Comparison of ENCODE assay signal across 8 cellular contexts in genomic region chr10:90872648-90873020, GRCh38. TPM values are rescaled to one million over a fixed set of nuclear protein-coding genes. Genes with fewer than 3 reads are reported as not detected.
A peak's percentile ranks its signal among the peaks of the same experiment; 100 is the strongest.
DNase-seq lines count a peak whose midpoint lies in the region; ATAC-seq and TF ChIP-seq lines count a peak whose summit lies in the region.

No MANE protein-coding gene starts in this region.

- H3K4me1 Mint-ChIP-seq in activated CD4-positive, alpha-beta T cell treated with anti-CD3 and anti-CD28 coated beads, Interleukin-2, amount 10 ng/mL, durations not matched to agents 7 days and 5 days, result peaks cover 38% of the 10 kb centered on the region
- H3K4me1 Mint-ChIP-seq in activated CD4-positive, alpha-beta memory T cell treated with anti-CD3 and anti-CD28 coated beads, Interleukin-2, amount 10 ng/mL, durations not matched to agents 7 days and 5 days, result peaks cover 33% of the 10 kb centered on the region

- H3K36me3 ChIP-seq in testis (ENCODE audit: low read depth, missing control alignments), result no peaks in the 10 kb centered on the region

- 12% methylated on average over 8 of the region's 8 CpGs for WGBS in testis, 2 donors

- H3K4me3 Mint-ChIP-seq in activated CD4-positive, alpha-beta T cell treated with anti-CD3 and anti-CD28 coated beads, Interleukin-2, amount 10 ng/mL, durations not matched to agents 7 days and 5 days, result peak overlapping the region; percentile 97
- peak overlapping the region; percentile 95 for H3K4me3 Mint-ChIP-seq in activated CD4-positive, alpha-beta memory T cell treated with anti-CD3 and anti-CD28 coated beads, Interleukin-2, amount 10 ng/mL, durations not matched to agents 7 days and 5 days

- TF ChIP-seq POLR2A in testis (IDR thresholded peaks at IDR 0.05), result no peak

- H3K9me3 ChIP-seq in iPS-18c (ENCODE audit: control insufficient read depth, insufficient read depth, low read length) (no peaks in the 10 kb centered on the region), testis (no peaks in the 10 kb centered on the region)

- no peak for DNase-seq in activated CD4-positive, alpha-beta T cell treated with anti-CD3 and anti-CD28 coated beads, Interleukin-2, amount 10 ng/mL, durations not matched to agents 7 days and 5 days
- DNase-seq in activated CD4-positive, alpha-beta T cell treated with anti-CD3 and anti-CD28 coated beads, Interleukin-2, amount 50 U/mL, for 4 hours, result no peak
- DNase-seq in activated CD4-positive, alpha-beta memory T cell treated with anti-CD3 and anti-CD28 coated beads, Interleukin-2, amount 10 ng/mL, durations not matched to agents 7 days and 5 days, result peak; percentile 27
- DNase-seq in testis (no peak), cortex of kidney (lab: John Stamatoyannopoulos, UW) (no peak)

- H3K36me3 Mint-ChIP-seq in activated CD4-positive, alpha-beta T cell treated with anti-CD3 and anti-CD28 coated beads, Interleukin-2, amount 10 ng/mL, durations not matched to agents 7 days and 5 days (ENCODE audit: low read depth), result peaks cover 16% of the 10 kb centered on the region
- peaks cover 12% of the 10 kb centered on the region for H3K36me3 Mint-ChIP-seq in activated CD4-positive, alpha-beta memory T cell treated with anti-CD3 and anti-CD28 coated beads, Interleukin-2, amount 10 ng/mL, durations not matched to agents 7 days and 5 days (ENCODE audit: low read depth)

- H3K4me1 ChIP-seq in testis, result peaks cover 5% of the 10 kb centered on the region

- peaks cover 6% of the 10 kb centered on the region for H3K9me3 Mint-ChIP-seq in activated CD4-positive, alpha-beta T cell treated with anti-CD3 and anti-CD28 coated beads, Interleukin-2, amount 10 ng/mL, durations not matched to agents 7 days and 5 days
- peaks cover 8% of the 10 kb centered on the region for H3K9me3 Mint-ChIP-seq in activated CD4-positive, alpha-beta memory T cell treated with anti-CD3 and anti-CD28 coated beads, Interleukin-2, amount 10 ng/mL, durations not matched to agents 7 days and 5 days

- H3K4me3 ChIP-seq in iPS-18c (ENCODE audit: insufficient read depth, low read depth, low read length) (peak overlapping the region; percentile 99), testis (peak overlapping the region; percentile 83)

- CTCF ChIA-PET in activated CD4-positive, alpha-beta T cell treated with anti-CD3 and anti-CD28 coated beads, Interleukin-2, amount 10 ng/mL, durations not matched to agents 7 days and 5 days (lab: Charles Lee), result interaction anchor here (1.3 to 1.5 kb wide), 4 partner anchors 20 to 39 kb away, joined by 3 to 4 read pairs (median 3); no protein-coding TSS in a partner anchor
- CTCF ChIA-PET in activated CD4-positive, alpha-beta memory T cell treated with anti-CD3 and anti-CD28 coated beads, Interleukin-2, amount 10 ng/mL, durations not matched to agents 7 days and 5 days (lab: Charles Lee), result interaction anchor here (0.7 to 1.8 kb wide), 4 partner anchors 10 to 378 kb away, joined by 3 to 4 read pairs (median 4); no protein-coding TSS in a partner anchor

- H3K27ac ChIP-seq in testis, result peak overlapping the region in 1 of 2 donors; percentile 78

- no peaks in the 10 kb centered on the region for H3K27me3 ChIP-seq in testis

- intact Hi-C loops in testis (cut with DNase I; ENCODE audit: low total_unique reads), result no loop called here

- H3K27ac Mint-ChIP-seq in activated CD4-positive, alpha-beta T cell treated with anti-CD3 and anti-CD28 coated beads, Interleukin-2, amount 10 ng/mL, durations not matched to agents 7 days and 5 days, result peak overlapping the region; percentile 94
- H3K27ac Mint-ChIP-seq in activated CD4-positive, alpha-beta memory T cell treated with anti-CD3 and anti-CD28 coated beads, Interleukin-2, amount 10 ng/mL, durations not matched to agents 7 days and 5 days, result peak overlapping the region; percentile 83

- H3K27me3 Mint-ChIP-seq in activated CD4-positive, alpha-beta T cell treated with anti-CD3 and anti-CD28 coated beads, Interleukin-2, amount 10 ng/mL, durations not matched to agents 7 days and 5 days, result peaks cover 20% of the 10 kb centered on the region
- H3K27me3 Mint-ChIP-seq in activated CD4-positive, alpha-beta memory T cell treated with anti-CD3 and anti-CD28 coated beads, Interleukin-2, amount 10 ng/mL, durations not matched to agents 7 days and 5 days, result peaks cover 13% of the 10 kb centered on the region

- no peak for ATAC-seq in HG03521 (IDR thresholded peaks at IDR 0.05; ENCODE audit: unreplicated experiment)
- ATAC-seq in GM18861 (IDR thresholded peaks at IDR 0.05; ENCODE audit: unreplicated experiment), result no peak

- POLR2A ChIA-PET in activated CD4-positive, alpha-beta T cell treated with anti-CD3 and anti-CD28 coated beads, Interleukin-2, amount 10 ng/mL, durations not matched to agents 7 days and 5 days (lab: Charles Lee), result no interaction called here
- POLR2A ChIA-PET in activated CD4-positive, alpha-beta memory T cell treated with anti-CD3 and anti-CD28 coated beads, Interleukin-2, amount 10 ng/mL, durations not matched to agents 7 days and 5 days (lab: Charles Lee), result interaction anchor here (0.9 to 2.7 kb wide), 14 partner anchors 9 to 1171 kb away, joined by 3 to 13 read pairs (median 4); partner anchors contain the start of genes HTR7 and KIF20B

- no peak for TF ChIP-seq CTCF in testis (IDR thresholded peaks at IDR 0.05)

RNA-seq across cellular contexts. Expression of gene RPP30, which starts 0.9 kb away (rescaled TPM):
- 10 to 100 TPM; 48.9 to 60.2 TPM for total RNA-seq in activated CD4-positive, alpha-beta T cell treated with anti-CD3 and anti-CD28 coated beads, Interleukin-2, amount 10 ng/mL, durations not matched to agents 7 days and 5 days
- total RNA-seq in activated CD4-positive, alpha-beta memory T cell treated with anti-CD3 and anti-CD28 coated beads, Interleukin-2, amount 10 ng/mL, durations not matched to agents 7 days and 5 days, result 10 to 100 TPM; 45.5 to 53.9 TPM
- total RNA-seq in testis, result 10 to 100 TPM; 55.7 to 57.5 TPM
- 62.6 TPM for polyA plus RNA-seq in testis (ENCODE audit: insufficient read depth, low read depth, low replicate concordance)

RNA-seq across cellular contexts. Expression of gene HTR7, which starts 14.8 kb away (rescaled TPM):
- not detected for total RNA-seq in activated CD4-positive, alpha-beta T cell treated with anti-CD3 and anti-CD28 coated beads, Interleukin-2, amount 10 ng/mL, durations not matched to agents 7 days and 5 days
- under 1 TPM in 1 of 2 experiments, not detected in 1; 0.08 TPM for total RNA-seq in activated CD4-positive, alpha-beta memory T cell treated with anti-CD3 and anti-CD28 coated beads, Interleukin-2, amount 10 ng/mL, durations not matched to agents 7 days and 5 days
- total RNA-seq in testis, result 1 to 10 TPM; 8.3 to 9.4 TPM
- polyA plus RNA-seq in testis (ENCODE audit: insufficient read depth, low read depth, low replicate concordance), result 26.2 TPM

RNA-seq across cellular contexts. Expression of gene ANKRD1, which starts 48.3 kb away (rescaled TPM):
- not detected for total RNA-seq in activated CD4-positive, alpha-beta T cell treated with anti-CD3 and anti-CD28 coated beads, Interleukin-2, amount 10 ng/mL, durations not matched to agents 7 days and 5 days
- not detected for total RNA-seq in activated CD4-positive, alpha-beta memory T cell treated with anti-CD3 and anti-CD28 coated beads, Interleukin-2, amount 10 ng/mL, durations not matched to agents 7 days and 5 days
- total RNA-seq in testis, result under 1 TPM in 1 of 2 donors, not detected in 1; 0.19 TPM
- 2.1 TPM for polyA plus RNA-seq in testis (ENCODE audit: insufficient read depth, low read depth, low replicate concordance)

Comparison
In these comparisons a context has a peak if more than half of its experiments do, and no peak if none do; other contexts are left out.
1. RNA of gene HTR7, which starts 14.8 kb away (total RNA-seq): 8.3 to 9.4 TPM in testis; 0.08 TPM in activated CD4-positive, alpha-beta memory T cell treated with anti-CD3 and anti-CD28 coated beads, Interleukin-2, amount 10 ng/mL, durations not matched to agents 7 days and 5 days and not detected in activated CD4-positive, alpha-beta T cell treated with anti-CD3 and anti-CD28 coated beads, Interleukin-2, amount 10 ng/mL, durations not matched to agents 7 days and 5 days; every median in the first group is over 4 times any median in the second.